Comparison of ENCODE assay signal across 8 cellular contexts in genomic region chr20:52190437-52191131, GRCh38. TPM values are rescaled to one million over a fixed set of nuclear protein-coding genes. Genes with fewer than 3 reads are reported as not detected.
A peak's percentile ranks its signal among the peaks of the same experiment; 100 is the strongest.
DNase-seq lines count a peak whose midpoint lies in the region; ATAC-seq lines count a peak whose summit lies in the region.

No MANE protein-coding gene starts in this region.

- DNase-seq in CD4-positive, alpha-beta memory T cell: peak in 4 of 5 donors; percentile 11 to 29 (median 24)
- DNase-seq in HS-5 (ENCODE audit: low read depth): peak; percentile 83
- peak; percentile 51 to 70 for DNase-seq in T47D (ENCODE audit: low read depth in 1 of 2, low spot score in 1 of 2)
- peak; percentile 60 for DNase-seq in islet precursor cell
- DNase-seq in stimulated activated CD4-positive, alpha-beta T cell treated with anti-CD3 and anti-CD28 coated beads, Interleukin-2, amount 100 ng/mL, for 24 hours: peak; percentile 47 to 52
- no peak for DNase-seq in NK-92 (lab: John Stamatoyannopoulos, UW; ENCODE audit: unreplicated experiment)

- peaks cover 16% of the 10 kb centered on the region for H3K4me1 ChIP-seq in CD4-positive, alpha-beta memory T cell (ENCODE audit: insufficient read depth, low read length)

- ATAC-seq in GM19324 (IDR thresholded peaks at IDR 0.05; ENCODE audit: low FRiP score, unreplicated experiment): peak; percentile 31

- H3K9me3 Mint-ChIP-seq in CD4-positive, alpha-beta memory T cell: peaks cover 0 to 2% (median 0%) of the 10 kb centered on the region in 8 donors
- H3K9me3 Mint-ChIP-seq in T-helper 1 cell treated with Interleukin-12 subunit alpha and Interleukin-12 subunit beta and Interleukin-4 antibody, amounts not matched to agents 30 μg/mL and 1 μg/mL, for 36 hours: no peaks in the 10 kb centered on the region

- H3K27me3 Mint-ChIP-seq in CD4-positive, alpha-beta memory T cell: no peaks in the 10 kb centered on the region
- H3K27me3 Mint-ChIP-seq in T-helper 1 cell treated with Interleukin-12 subunit alpha and Interleukin-12 subunit beta and Interleukin-4 antibody, amounts not matched to agents 30 μg/mL and 1 μg/mL, for 36 hours (ENCODE audit: low read depth): no peaks in the 10 kb centered on the region

- H3K36me3 ChIP-seq in CD4-positive, alpha-beta memory T cell (ENCODE audit: insufficient read depth, low read length): peaks cover 5% of the 10 kb centered on the region

- peak overlapping the region; percentile 95 to 98 (median 96) for H3K4me3 Mint-ChIP-seq in CD4-positive, alpha-beta memory T cell
- H3K4me3 Mint-ChIP-seq in T-helper 1 cell treated with Interleukin-12 subunit alpha and Interleukin-12 subunit beta and Interleukin-4 antibody, amounts not matched to agents 30 μg/mL and 1 μg/mL, for 36 hours: peak overlapping the region; percentile 93

- in situ Hi-C loops in T47D (cut with HindIII; ENCODE audit: low pct_unique_long_range_greater_than_20kb, low sequenced_read_pairs): no loop called here

- peak overlapping the region; percentile 90 to 96 (median 94) for H3K27ac Mint-ChIP-seq in CD4-positive, alpha-beta memory T cell
- peak overlapping the region; percentile 83 for H3K27ac Mint-ChIP-seq in T-helper 1 cell treated with Interleukin-12 subunit alpha and Interleukin-12 subunit beta and Interleukin-4 antibody, amounts not matched to agents 30 μg/mL and 1 μg/mL, for 36 hours

- H3K27me3 ChIP-seq in CD4-positive, alpha-beta memory T cell (ENCODE audit: insufficient read depth, low read length): no peaks in the 10 kb centered on the region

- peak overlapping the region; percentile 66 for H3K27ac ChIP-seq in CD4-positive, alpha-beta memory T cell (ENCODE audit: low read depth, low read length)

- CTCF ChIA-PET in CD4-positive, alpha-beta memory T cell (lab: Charles Lee; ENCODE audit: partially characterized antibody): no interaction called here

- peak overlapping the region; percentile 84 to 85 for H3K4me3 ChIP-seq in CD4-positive, alpha-beta memory T cell (ENCODE audit: low read length in 2 of 2)

- intact Hi-C loops in CD4-positive, alpha-beta memory T cell (cut with micrococcal nuclease): no loop called here

- H3K4me1 Mint-ChIP-seq in CD4-positive, alpha-beta memory T cell: peaks cover 7 to 25% (median 17%) of the 10 kb centered on the region in 4 donors
- H3K4me1 Mint-ChIP-seq in T-helper 1 cell treated with Interleukin-12 subunit alpha and Interleukin-12 subunit beta and Interleukin-4 antibody, amounts not matched to agents 30 μg/mL and 1 μg/mL, for 36 hours (ENCODE audit: low read depth): peaks cover 13% of the 10 kb centered on the region

- POLR2A ChIA-PET in CD4-positive, alpha-beta memory T cell (lab: Charles Lee; ENCODE audit: partially characterized antibody): interaction anchor here (1.1 to 1.9 kb wide), 2 partner anchors 9 to 21 kb away, joined by 3 to 9 read pairs; no protein-coding TSS in a partner anchor

- H3K36me3 Mint-ChIP-seq in CD4-positive, alpha-beta memory T cell: peaks cover 12 to 19% of the 10 kb centered on the region in 2 donors
- H3K36me3 Mint-ChIP-seq in T-helper 1 cell treated with Interleukin-12 subunit alpha and Interleukin-12 subunit beta and Interleukin-4 antibody, amounts not matched to agents 30 μg/mL and 1 μg/mL, for 36 hours (ENCODE audit: low read depth): peaks cover 2% of the 10 kb centered on the region

- no peaks in the 10 kb centered on the region for H3K9me3 ChIP-seq in CD4-positive, alpha-beta memory T cell (ENCODE audit: control insufficient read depth in 1 of 2, low read length in 2 of 2)

RNA-seq across cellular contexts. Expression of gene ZFP64, which starts 1.0 kb away (rescaled TPM):
- 10 to 100 TPM; 11.4 to 12.8 TPM for total RNA-seq in CD4-positive, alpha-beta memory T cell
- 10 to 100 TPM in 1 of 2 donors, 1 to 10 TPM in 1; 6.2 to 11.2 TPM for polyA plus RNA-seq in CD4-positive, alpha-beta memory T cell
